Comparison of ENCODE assay signal across 13 cellular contexts in the genomic region with DNA sequence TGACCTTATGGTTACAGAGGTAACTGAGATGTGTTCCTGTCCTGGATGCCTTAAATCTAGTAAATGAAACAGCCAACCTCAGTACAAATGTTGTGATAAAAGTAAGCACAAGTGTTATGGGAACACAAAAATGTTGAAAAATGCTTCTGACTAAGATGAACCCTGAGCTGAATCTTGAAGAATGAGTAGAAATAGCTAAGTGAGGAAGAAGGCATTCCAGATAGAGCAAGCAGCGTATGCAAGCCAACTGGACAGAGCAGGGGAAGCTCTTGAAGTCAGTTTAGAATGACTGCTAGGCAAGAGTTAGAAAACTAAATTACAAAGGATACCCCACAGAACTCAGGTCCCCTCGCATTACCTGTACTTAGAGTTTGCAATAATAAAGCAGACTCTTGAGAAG. TPM values are rescaled to one million over a fixed set of nuclear protein-coding genes. Genes with fewer than 3 reads are reported as not detected.
A peak's percentile ranks its signal among the peaks of the same experiment; 100 is the strongest.
DNase-seq lines count a peak whose midpoint lies in the region; ATAC-seq, FAIRE-seq and TF ChIP-seq lines count a peak whose summit lies in the region.
"Had no signal": no experiment of that assay in that cellular context is flagged by ENCODE, and none has a peak within 500 bp of the region (broad histone marks: within the 10 kb centered on the region; RNA-seq: fewer than 3 reads in every experiment).

No MANE protein-coding gene starts in this region.

- H3K36me3 ChIP-seq in DND-41 (ENCODE audit: insufficient read depth, low read length) (peaks cover 20% of the 10 kb centered on the region), Loucy (ENCODE audit: insufficient read depth, low read length) (no peaks in the 10 kb centered on the region), astrocyte (ENCODE audit: insufficient read depth, low read length) (peaks cover 6% of the 10 kb centered on the region)
- H3K36me3 ChIP-seq: SJCRH30 had no signal

- H3K9me3 ChIP-seq in DND-41 (ENCODE audit: insufficient read depth, low read length, severe bottlenecking): no peaks in the 10 kb centered on the region
- no peaks in the 10 kb centered on the region for H3K9me3 ChIP-seq in Loucy (ENCODE audit: insufficient read depth, low read depth, low read length)
- no peaks in the 10 kb centered on the region for H3K9me3 ChIP-seq in astrocyte (ENCODE audit: insufficient read depth, low read depth, low read length)
- H3K9me3 ChIP-seq: SJCRH30 had no signal

- H3K27ac ChIP-seq in DND-41 (ENCODE audit: low read length) (no peak overlapping the region), astrocyte (ENCODE audit: low read depth, low read length) (no peak overlapping the region)
- H3K27ac ChIP-seq: SJCRH30 had no signal

- H3K4me1 ChIP-seq in DND-41 (ENCODE audit: insufficient read depth, low read length): peaks cover 30% of the 10 kb centered on the region
- peaks cover 37% of the 10 kb centered on the region for H3K4me1 ChIP-seq in Loucy (ENCODE audit: insufficient read depth, low read length, poor library complexity, severe bottlenecking)
- H3K4me1 ChIP-seq in astrocyte (ENCODE audit: insufficient read depth, low read length): no peaks in the 10 kb centered on the region
- H3K4me1 ChIP-seq: SJCRH30 had no signal

- ATAC-seq in DND-41 (ENCODE audit: insufficient read depth, low read depth) (no peak), GM18519 (IDR thresholded peaks at IDR 0.05; ENCODE audit: low FRiP score, unreplicated experiment) (no peak)

- H3K79me2 ChIP-seq in DND-41 (ENCODE audit: insufficient read depth, low read length): peaks cover 39% of the 10 kb centered on the region
- H3K79me2 ChIP-seq in Loucy (ENCODE audit: insufficient read depth, low read length): peaks cover 21% of the 10 kb centered on the region
- peaks cover 53% of the 10 kb centered on the region for H3K79me2 ChIP-seq in astrocyte (ENCODE audit: insufficient read depth, low read length)

- H3K36me3 Mint-ChIP-seq in astrocyte (ENCODE audit: low read depth, unreplicated experiment) (no peaks in the 10 kb centered on the region), nephron progenitor cell (ENCODE audit: low read depth) (peaks cover 16% of the 10 kb centered on the region)

- H3K27me3 Mint-ChIP-seq in astrocyte (ENCODE audit: low read depth, unreplicated experiment) (no peaks in the 10 kb centered on the region), nephron progenitor cell (ENCODE audit: low read depth, poor library complexity) (peaks cover 4% of the 10 kb centered on the region)

- H3K27ac Mint-ChIP-seq in astrocyte (ENCODE audit: unreplicated experiment) (peak overlapping the region; percentile 55), nephron progenitor cell (no peak overlapping the region)

- no peak for FAIRE-seq in astrocyte (lab: Jason Lieb, UNC)
- FAIRE-seq: endothelial cell of umbilical vein had no signal

- H3K27me3 ChIP-seq in DND-41 (ENCODE audit: insufficient read depth, low read length, poor library complexity): no peaks in the 10 kb centered on the region
- H3K27me3 ChIP-seq in Loucy (ENCODE audit: insufficient read depth, low read length, poor library complexity, severe bottlenecking): no peaks in the 10 kb centered on the region
- H3K27me3 ChIP-seq in astrocyte (ENCODE audit: insufficient read depth, low read length): no peaks in the 10 kb centered on the region
- H3K27me3 ChIP-seq: SJCRH30 had no signal

- H3K4me3 Mint-ChIP-seq in astrocyte (ENCODE audit: unreplicated experiment) (peak overlapping the region; percentile 98), nephron progenitor cell (peak overlapping the region; percentile 3)

- no peak overlapping the region; the same call in 1 of the 2 replicates for H3K9ac ChIP-seq in DND-41 (ENCODE audit: low read depth, low read length)
- H3K9ac ChIP-seq in Loucy (ENCODE audit: low read depth, low read length, poor library complexity, severe bottlenecking): peak overlapping the region; percentile 86
- peak overlapping the region; percentile 89 for H3K9ac ChIP-seq in astrocyte (ENCODE audit: low read length)

- H3K4me3 ChIP-seq in DND-41 (ENCODE audit: low read depth in 1 of 2, low read length in 2 of 2) (peak overlapping the region in 1 of 2 experiments; percentile 77; a peak in 1 of 4 replicates), Loucy (ENCODE audit: low read length, poor library complexity, severe bottlenecking) (peak overlapping the region; percentile 95), astrocyte (ENCODE audit: insufficient read depth, low read depth, low read length) (no peak overlapping the region)
- H3K4me3 ChIP-seq: SJCRH30 had no signal

- H3K4me1 Mint-ChIP-seq in astrocyte (ENCODE audit: low read depth, unreplicated experiment): peaks cover 9% of the 10 kb centered on the region
- H3K4me1 Mint-ChIP-seq in nephron progenitor cell: peaks cover 27% of the 10 kb centered on the region

- H3F3A ChIP-seq in Loucy (ENCODE audit: low read depth): peaks cover 6% of the 10 kb centered on the region; the same call in 1 of the 2 replicates

- H3K9me2 ChIP-seq in Loucy (replicated peaks; ENCODE audit: low read depth, low read length): no peaks in the 10 kb centered on the region

- H3K9me3 Mint-ChIP-seq in astrocyte (ENCODE audit: unreplicated experiment): no peaks in the 10 kb centered on the region
- H3K9me3 Mint-ChIP-seq in nephron progenitor cell: no peaks in the 10 kb centered on the region

- DNase-seq in DND-41 (no peak), astrocyte (ENCODE audit: low read depth) (no peak), nephron progenitor cell (no peak), GM19238 (ENCODE audit: insufficient read length, low spot score) (no peak), NCI-H446 treated with DMSO at 0.1 percent for 48 hours (lab: John Stamatoyannopoulos, UW) (no peak)
- DNase-seq: activated CD8-positive, alpha-beta memory T cell treated with anti-CD3 and anti-CD28 coated beads for 24 hours; DMS53; NCI-H1105 treated with DMSO at 0.1 percent for 48 hours; NCI-H526; SJCRH30 had no signal

- H2AFZ ChIP-seq in DND-41 (ENCODE audit: low read depth, low read length): no peak overlapping the region
- H2AFZ ChIP-seq in Loucy (ENCODE audit: low read length): no peak overlapping the region
- H2AFZ ChIP-seq in astrocyte (ENCODE audit: low read depth, low read length): no peak overlapping the region

- H3K4me2 ChIP-seq in DND-41 (ENCODE audit: insufficient read depth, low read length) (peak overlapping the region; percentile 94), Loucy (ENCODE audit: low read depth, low read length, poor library complexity, severe bottlenecking) (peak overlapping the region; percentile 95), astrocyte (ENCODE audit: low read length) (peak overlapping the region; percentile 86)

- no peak for TF ChIP-seq CTCF in DND-41 (IDR thresholded peaks at IDR 0.05; ENCODE audit: borderline replicate concordance, extremely low read depth, low read length, poor library complexity, severe bottlenecking)
- no peak for TF ChIP-seq CTCF in Loucy (conservative IDR thresholded peaks at IDR 0.05; ENCODE audit: low read length)
- TF ChIP-seq CTCF in astrocyte (IDR thresholded peaks at IDR 0.05; ENCODE audit: insufficient read depth, low read depth, low read length): no peak
- no peak for TF ChIP-seq CTCF in nephron progenitor cell (IDR thresholded peaks at IDR 0.05)

- H4K20me1 ChIP-seq in DND-41 (ENCODE audit: insufficient read depth, low read length): peaks cover 13% of the 10 kb centered on the region; the same call in 1 of the 2 replicates
- H4K20me1 ChIP-seq in Loucy (ENCODE audit: insufficient read depth, low read length, poor library complexity, severe bottlenecking): peaks cover 21% of the 10 kb centered on the region
- H4K20me1 ChIP-seq in astrocyte (ENCODE audit: insufficient read depth, low read length): peaks cover 24% of the 10 kb centered on the region

RNA-seq across cellular contexts. Expression of a gene that starts 2.1 kb away (rescaled TPM):
- total RNA-seq in astrocyte: 72.6 and 80.2 TPM in 2 replicates

RNA-seq across cellular contexts. Expression of a gene that starts 5.7 kb away (rescaled TPM):
- total RNA-seq in astrocyte: 15.6 and 17.4 TPM in 2 replicates
